In genomic region chr6:34143196-34143883, GRCh38 we compare ENCODE assay signal across 11 cellular contexts. TPM values are rescaled to one million over a fixed set of nuclear protein-coding genes. Genes with fewer than 3 reads are reported as not detected.
DNase-seq lines count a peak whose midpoint lies in the region; ATAC-seq, FAIRE-seq and TF ChIP-seq lines count a peak whose summit lies in the region.
"Had no signal": no experiment of that assay in that cellular context is flagged by ENCODE, and none has a peak within 500 bp of the region (broad histone marks: within the 10 kb centered on the region; RNA-seq: fewer than 3 reads in every experiment).

No MANE protein-coding gene starts in this region.

- H3K9me3 ChIP-seq in breast epithelium (no peaks in the 10 kb centered on the region), mammary epithelial cell (replicated peaks; ENCODE audit: insufficient read depth, low read length) (no peaks in the 10 kb centered on the region), kidney (ENCODE audit: control insufficient read depth in 1 of 2, low read length in 2 of 2) (no peaks in the 10 kb centered on the region), pancreas (no peaks in the 10 kb centered on the region), ovary (no peaks in the 10 kb centered on the region)

- no peak for ATAC-seq in activated T-helper 17 cell treated with anti-CD3 and anti-CD28 coated beads, Interleukin-2, amount 50 U/mL, for 72 hours (replicated peaks)
- no peak for ATAC-seq in stimulated activated naive CD8-positive, alpha-beta T cell treated with anti-CD3 and anti-CD28 coated beads, Interleukin-15, amount 100 ng/mL, for 72 hours
- ATAC-seq in pancreas = no peak

- no peaks in the 10 kb centered on the region for H3K9me3 Mint-ChIP-seq in activated T-helper 17 cell treated with anti-CD3 and anti-CD28 coated beads, Interleukin-2, amount 50 U/mL, for 72 hours
- H3K9me3 Mint-ChIP-seq in stimulated activated naive CD8-positive, alpha-beta T cell treated with anti-CD3 and anti-CD28 coated beads, Interleukin-15, amount 100 ng/mL, for 72 hours = no peaks in the 10 kb centered on the region

- no TSS peak for BruUV-seq in mammary epithelial cell (replicated peaks; lab: Mats Ljungman, UMichigan)

- peak overlapping the region in 2 of 3 donors; percentile 45 to 62 for H3K4me3 ChIP-seq in breast epithelium
- H3K4me3 ChIP-seq in mammary epithelial cell (replicated peaks in 1 of 3; ENCODE audit: insufficient read depth in 1 of 3, low read depth in 2 of 3, low read length in 3 of 3) = no peak overlapping the region
- no peak overlapping the region for H3K4me3 ChIP-seq in kidney (ENCODE audit: low read length in 2 of 2)
- peak overlapping the region in 1 of 4 donors; percentile 46 for H3K4me3 ChIP-seq in pancreas
- H3K4me3 ChIP-seq in ovary = no peak overlapping the region
- H3K4me3 ChIP-seq: lung had no signal

- H3K4me3 Mint-ChIP-seq in activated T-helper 17 cell treated with anti-CD3 and anti-CD28 coated beads, Interleukin-2, amount 50 U/mL, for 72 hours = peak overlapping the region; percentile 40
- H3K4me3 Mint-ChIP-seq in stimulated activated naive CD8-positive, alpha-beta T cell treated with anti-CD3 and anti-CD28 coated beads, Interleukin-15, amount 100 ng/mL, for 72 hours = peak overlapping the region; percentile 20 to 81

- peaks cover 55% of the 10 kb centered on the region for H3K27me3 Mint-ChIP-seq in activated T-helper 17 cell treated with anti-CD3 and anti-CD28 coated beads, Interleukin-2, amount 50 U/mL, for 72 hours
- H3K27me3 Mint-ChIP-seq in stimulated activated naive CD8-positive, alpha-beta T cell treated with anti-CD3 and anti-CD28 coated beads, Interleukin-15, amount 100 ng/mL, for 72 hours = peaks cover 96% of the 10 kb centered on the region

- dilution Hi-C loops in mammary epithelial cell (cut with HindIII; ENCODE audit: low sequenced_read_pairs) = loop anchor here (5.0 kb wide), 2 partner anchors 81 to 106 kb away; no protein-coding TSS in a partner anchor

- H3K9ac ChIP-seq in mammary epithelial cell (ENCODE audit: insufficient read depth, low read length) (no peak overlapping the region), kidney (ENCODE audit: low read length in 2 of 2) (no peak overlapping the region)

- H3K36me3 Mint-ChIP-seq in activated T-helper 17 cell treated with anti-CD3 and anti-CD28 coated beads, Interleukin-2, amount 50 U/mL, for 72 hours (ENCODE audit: low read depth) = no peaks in the 10 kb centered on the region

- H3K4me2 ChIP-seq in mammary epithelial cell (ENCODE audit: insufficient read depth, low read depth, low read length) = no peak overlapping the region

- no peak for TF ChIP-seq EP300 in ovary (IDR thresholded peaks at IDR 0.05)

- in situ Hi-C loops in mammary epithelial cell (cut with MboI; ENCODE audit: low sequenced_read_pairs in 2 of 2) = no loop called here

- H3K27ac ChIP-seq in breast epithelium = no peak overlapping the region
- H3K27ac ChIP-seq in mammary epithelial cell (ENCODE audit: insufficient read depth, low read depth, low read length) = no peak overlapping the region
- H3K27ac ChIP-seq in kidney (ENCODE audit: low read depth in 2 of 2, low read length in 2 of 2) = no peak overlapping the region
- H3K27ac ChIP-seq in pancreas = no peak overlapping the region
- no peak overlapping the region for H3K27ac ChIP-seq in ovary

- DNase-seq in breast epithelium (ENCODE audit: low spot score in 2 of 2) (no peak), mammary epithelial cell (no peak), kidney (peak; percentile 51), HuH-7.5 (ENCODE audit: low spot score) (no peak), pancreas (no peak), ovary (no peak)
- DNase-seq in stimulated activated naive CD8-positive, alpha-beta T cell treated with anti-CD3 and anti-CD28 coated beads, Interleukin-15, amount 100 ng/mL, for 72 hours = no peak
- DNase-seq: HCEC 1CT had no signal

- H4K20me1 ChIP-seq in mammary epithelial cell (ENCODE audit: insufficient read depth, low read length) = peaks cover 6% of the 10 kb centered on the region

- no peak overlapping the region for H3K27ac Mint-ChIP-seq in activated T-helper 17 cell treated with anti-CD3 and anti-CD28 coated beads, Interleukin-2, amount 50 U/mL, for 72 hours
- H3K27ac Mint-ChIP-seq in stimulated activated naive CD8-positive, alpha-beta T cell treated with anti-CD3 and anti-CD28 coated beads, Interleukin-15, amount 100 ng/mL, for 72 hours = no peak overlapping the region

- peaks cover 15 to 16% of the 10 kb centered on the region in 2 donors for H3K4me1 ChIP-seq in breast epithelium
- peaks cover 23% of the 10 kb centered on the region for H3K4me1 ChIP-seq in mammary epithelial cell (ENCODE audit: insufficient read depth, low read length)
- peaks cover 0 to 14% of the 10 kb centered on the region in 2 donors for H3K4me1 ChIP-seq in kidney (ENCODE audit: control insufficient read depth in 1 of 2, insufficient read depth in 1 of 2, low read depth in 1 of 2, low read length in 2 of 2)
- peaks cover 10 to 16% (median 15%) of the 10 kb centered on the region in 3 donors for H3K4me1 ChIP-seq in pancreas
- H3K4me1 ChIP-seq in ovary (ENCODE audit: insufficient read depth) = peaks cover 11% of the 10 kb centered on the region

- TF ChIP-seq POLR2A in breast epithelium (IDR thresholded peaks at IDR 0.05) (no peak), ovary (IDR thresholded peaks at IDR 0.05) (no peak)

- H2AFZ ChIP-seq in mammary epithelial cell (ENCODE audit: low read depth, low read length) = no peak overlapping the region

- intact Hi-C loops in breast epithelium (cut with DNase I; ENCODE audit: low total_unique reads) (no loop called here), mammary epithelial cell (cut with micrococcal nuclease) (loop anchor here (5.0 kb wide), 1 partner anchor 291 kb away; no protein-coding TSS in a partner anchor), kidney (cut with DNase I) (no loop called here), pancreas (cut with DNase I) (no loop called here), ovary (cut with DNase I) (no loop called here)

- 39% methylated on average over 4 of the region's 23 CpGs for WGBS in mammary epithelial cell (ENCODE audit: low coverage, missing lambda C conversion rate)
- WGBS in pancreas, 2 donors = 45 to 48% methylated on average over 21 to 23 of the region's 23 CpGs
- 41 to 45% (median 45%) methylated on average over 23 of the region's 23 CpGs for WGBS in ovary, 3 donors

- CTCF ChIA-PET in mammary epithelial cell (lab: Charles Lee; ENCODE audit: low non-redundant PET) = interaction anchor here (0.6 kb wide), 1 partner anchor 432 kb away, joined by 3 read pairs; the partner anchor contains the start of gene UQCC2

- H3K27me3 ChIP-seq in breast epithelium (peaks cover 7 to 75% of the 10 kb centered on the region in 2 donors), mammary epithelial cell (ENCODE audit: insufficient read depth, low read length) (peaks cover 28% of the 10 kb centered on the region), pancreas (peaks cover 0 to 32% (median 5%) of the 10 kb centered on the region in 4 donors), ovary (no peaks in the 10 kb centered on the region)

- H3K36me3 ChIP-seq in breast epithelium = no peaks in the 10 kb centered on the region
- H3K36me3 ChIP-seq in mammary epithelial cell (ENCODE audit: insufficient read depth, low read length) = no peaks in the 10 kb centered on the region
- no peaks in the 10 kb centered on the region for H3K36me3 ChIP-seq in kidney (ENCODE audit: control insufficient read depth in 1 of 2, insufficient read depth in 2 of 2, low read length in 2 of 2)
- H3K36me3 ChIP-seq in pancreas = no peaks in the 10 kb centered on the region
- no peaks in the 10 kb centered on the region for H3K36me3 ChIP-seq in ovary

- FAIRE-seq in kidney (lab: Jason Lieb, UNC) (no peak), pancreas (lab: Jason Lieb, UNC) (no peak)

- H3K4me1 Mint-ChIP-seq in activated T-helper 17 cell treated with anti-CD3 and anti-CD28 coated beads, Interleukin-2, amount 50 U/mL, for 72 hours = no peaks in the 10 kb centered on the region
- peaks cover 40% of the 10 kb centered on the region for H3K4me1 Mint-ChIP-seq in stimulated activated naive CD8-positive, alpha-beta T cell treated with anti-CD3 and anti-CD28 coated beads, Interleukin-15, amount 100 ng/mL, for 72 hours

- no peak for TF ChIP-seq CTCF in breast epithelium (IDR thresholded peaks at IDR 0.05)
- no peak for TF ChIP-seq CTCF in mammary epithelial cell (conservative IDR thresholded peaks at IDR 0.05 in 1 of 2, IDR thresholded peaks at IDR 0.05 in 1 of 2; ENCODE audit: extremely low read depth in 1 of 2, insufficient read depth in 1 of 2, low read depth in 1 of 2, low read length in 2 of 2)
- no peak for TF ChIP-seq CTCF in kidney (IDR thresholded peaks at IDR 0.05; ENCODE audit: borderline replicate concordance, extremely low read depth, insufficient read depth)
- TF ChIP-seq CTCF in pancreas (IDR thresholded peaks at IDR 0.05) = no peak
- no peak for TF ChIP-seq CTCF in ovary (IDR thresholded peaks at IDR 0.05)

- no peaks in the 10 kb centered on the region for H3K79me2 ChIP-seq in mammary epithelial cell (ENCODE audit: insufficient read depth, low read length)

RNA-seq across cellular contexts. Expression of gene GRM4, which starts 2.5 kb away (rescaled TPM):
- not detected for total RNA-seq in breast epithelium
- total RNA-seq in mammary epithelial cell = under 1 TPM in 1 of 2 donors, not detected in 1; under 0.01 TPM
- not detected for polyA plus RNA-seq in mammary epithelial cell
- not detected for polyA minus RNA-seq in mammary epithelial cell
- total RNA-seq in activated T-helper 17 cell treated with anti-CD3 and anti-CD28 coated beads, Interleukin-2, amount 50 U/mL, for 72 hours = not detected
- not detected for total RNA-seq in kidney
- not detected for polyA plus RNA-seq in kidney (ENCODE audit: insufficient read depth, low read depth, low replicate concordance)
- 1 to 10 TPM in 3 of 6 donors, under 1 TPM in 3; 0.23 to 1.9 (median 1.1) TPM for total RNA-seq in pancreas
- 1 to 10 TPM; 2.2 to 6.8 TPM for polyA plus RNA-seq in pancreas
- under 1 TPM in 5 of 7 donors, not detected in 2; under 0.01 to 0.37 (median 0.15) TPM for total RNA-seq in ovary
- under 1 TPM; 0.05 to 0.06 TPM for polyA plus RNA-seq in ovary
- polyA plus RNA-seq: fibroblast of lung had no signal

Comparison
In these comparisons a context has a peak if more than half of its experiments do, and no peak if none do; other contexts are left out.
1. H3K4me3 ChIP-seq: peak in breast epithelium (2 of 3); none in mammary epithelial cell (0 of 3), kidney (0 of 2) and ovary (single experiment).